16 cellular contexts compared by ENCODE assay signal in genomic region chr4:119521306-119521705, GRCh38.
DNase-seq lines count a peak whose midpoint lies in the region; ATAC-seq, FAIRE-seq and TF ChIP-seq lines count a peak whose summit lies in the region.
"Had no signal": no experiment of that assay in that cellular context is flagged by ENCODE, and none has a peak within 500 bp of the region (broad histone marks: within the 10 kb centered on the region; RNA-seq: fewer than 3 reads in every experiment).

No MANE protein-coding gene starts in this region.

- H3K36me3 Mint-ChIP-seq in Caco-2 (ENCODE audit: insufficient read depth, unreplicated experiment), result peaks cover 4% of the 10 kb centered on the region
- no peaks in the 10 kb centered on the region for H3K36me3 Mint-ChIP-seq in natural killer cell treated with Interleukin-12 subunit alpha and Interleukin-12 subunit beta and Interleukin-15 and Interleukin-18, amount 100 ng/mL, for 72 hours

- intact Hi-C loops in Caco-2 (cut with micrococcal nuclease; ENCODE audit: unreplicated experiment), result no loop called here
- intact Hi-C loops in ascending aorta (cut with DNase I), result no loop called here

- no peak for FAIRE-seq in small intestine (lab: Jason Lieb, UNC)

- H3K4me1 ChIP-seq in Caco-2, result peaks cover 46% of the 10 kb centered on the region
- peaks cover 6 to 36% of the 10 kb centered on the region in 2 donors for H3K4me1 ChIP-seq in ascending aorta
- H3K4me1 ChIP-seq in gastroesophageal sphincter, result peaks cover 22 to 93% (median 24%) of the 10 kb centered on the region in 3 donors
- H3K4me1 ChIP-seq in small intestine (ENCODE audit: control insufficient read depth in 2 of 2, insufficient read depth in 1 of 2, low read depth in 1 of 2, low read length in 1 of 2), result no peaks in the 10 kb centered on the region
- H3K4me1 ChIP-seq in BE2C, result no peaks in the 10 kb centered on the region
- H3K4me1 ChIP-seq: BLaER1 treated with 17β-estradiol and CSF1 and Interleukin-3, amounts not matched to agents 10 nM and 100 nM had no signal

- peaks cover 9% of the 10 kb centered on the region for H3K4me1 Mint-ChIP-seq in Caco-2 (ENCODE audit: low read depth, unreplicated experiment)
- no peaks in the 10 kb centered on the region for H3K4me1 Mint-ChIP-seq in natural killer cell treated with Interleukin-12 subunit alpha and Interleukin-12 subunit beta and Interleukin-15 and Interleukin-18, amount 100 ng/mL, for 72 hours (ENCODE audit: low read depth in 2 of 2)
- H3K4me1 Mint-ChIP-seq: CD4-positive, CD25-positive, alpha-beta regulatory T cell had no signal

- CTCF ChIA-PET in Caco-2 (lab: Charles Lee), result no interaction called here

- H3K27ac Mint-ChIP-seq in Caco-2 (ENCODE audit: unreplicated experiment), result no peak overlapping the region
- no peak overlapping the region for H3K27ac Mint-ChIP-seq in natural killer cell treated with Interleukin-12 subunit alpha and Interleukin-12 subunit beta and Interleukin-15 and Interleukin-18, amount 100 ng/mL, for 72 hours
- H3K27ac Mint-ChIP-seq: CD4-positive, CD25-positive, alpha-beta regulatory T cell had no signal

- BruUV-seq in Caco-2 (replicated peaks; lab: Mats Ljungman, UMichigan), result no TSS peak

- WGBS in gastroesophageal sphincter (ENCODE audit: low coverage in 1 of 2), 2 donors, result 89 to 100% methylated on average over 1 to 4 of the region's 4 CpGs
- 19 to 68% (median 47%) methylated on average over 4 of the region's 4 CpGs for WGBS in small intestine, 3 donors

- POLR2A ChIA-PET in Caco-2 (lab: Charles Lee), result no interaction called here

- no peak for ATAC-seq in gastroesophageal sphincter
- no peak for ATAC-seq in natural killer cell treated with Interleukin-12 subunit alpha and Interleukin-12 subunit beta and Interleukin-15 and Interleukin-18, amount 100 ng/mL, for 72 hours

- no peaks in the 10 kb centered on the region for H3K27me3 Mint-ChIP-seq in Caco-2 (ENCODE audit: insufficient read depth, unreplicated experiment)
- no peaks in the 10 kb centered on the region for H3K27me3 Mint-ChIP-seq in natural killer cell treated with Interleukin-12 subunit alpha and Interleukin-12 subunit beta and Interleukin-15 and Interleukin-18, amount 100 ng/mL, for 72 hours
- H3K27me3 Mint-ChIP-seq: CD4-positive, CD25-positive, alpha-beta regulatory T cell; IgD-negative memory B cell had no signal

- TF ChIP-seq EP300 in gastroesophageal sphincter (IDR thresholded peaks at IDR 0.05), result no peak

- H3K27ac ChIP-seq in ascending aorta (peak overlapping the region; percentile 78 to 86), gastroesophageal sphincter (peak overlapping the region in 3 of 4 donors; percentile 43 to 81 (median 79)), small intestine (ENCODE audit: low read depth in 1 of 2, low read length in 1 of 2) (peak overlapping the region in 1 of 2 donors; percentile 35)
- H3K27ac ChIP-seq: BLaER1 treated with 17β-estradiol and CSF1 and Interleukin-3, amounts not matched to agents 10 nM and 100 nM; GM23248 had no signal

- TF ChIP-seq CTCF in Caco-2 (IDR thresholded peaks at IDR 0.05; ENCODE audit: insufficient read depth in 1 of 2, low read depth in 1 of 2, low read length in 1 of 2, severe bottlenecking in 1 of 2, unreplicated experiment in 1 of 2), result no peak
- no peak for TF ChIP-seq CTCF in ascending aorta (IDR thresholded peaks at IDR 0.05)
- no peak for TF ChIP-seq CTCF in gastroesophageal sphincter (IDR thresholded peaks at IDR 0.05)
- TF ChIP-seq CTCF in BE2C (IDR thresholded peaks at IDR 0.05; ENCODE audit: low read depth, low read length), result no peak

- no peak for TF ChIP-seq POLR2A in gastroesophageal sphincter (IDR thresholded peaks at IDR 0.05)

- H3K9me3 ChIP-seq in Caco-2, result no peaks in the 10 kb centered on the region
- H3K9me3 ChIP-seq in ascending aorta, result no peaks in the 10 kb centered on the region
- H3K9me3 ChIP-seq in gastroesophageal sphincter, result no peaks in the 10 kb centered on the region
- H3K9me3 ChIP-seq in small intestine (ENCODE audit: control insufficient read depth, low read depth), result no peaks in the 10 kb centered on the region
- H3K9me3 ChIP-seq in BE2C, result no peaks in the 10 kb centered on the region
- H3K9me3 ChIP-seq: BLaER1 treated with 17β-estradiol and CSF1 and Interleukin-3, amounts not matched to agents 10 nM and 100 nM had no signal

- H3K27me3 ChIP-seq in Caco-2 (replicated peaks; ENCODE audit: control insufficient read depth, insufficient read depth, low read length) (no peaks in the 10 kb centered on the region), ascending aorta (no peaks in the 10 kb centered on the region), gastroesophageal sphincter (no peaks in the 10 kb centered on the region), small intestine (ENCODE audit: control insufficient read depth in 2 of 2, insufficient read depth in 2 of 2, low read length in 2 of 2) (no peaks in the 10 kb centered on the region), BE2C (no peaks in the 10 kb centered on the region)
- H3K27me3 ChIP-seq: BLaER1 treated with 17β-estradiol and CSF1 and Interleukin-3, amounts not matched to agents 10 nM and 100 nM had no signal

- DNase-seq in Caco-2, result peak; percentile 23 to 70
- no peak for DNase-seq in ascending aorta (ENCODE audit: low spot score in 2 of 2)
- DNase-seq in small intestine, result peak; percentile 96
- no peak for DNase-seq in Kasumi-1 (lab: John Stamatoyannopoulos, UW)
- no peak for DNase-seq in BE2C
- DNase-seq in natural killer cell treated with Interleukin-12 subunit alpha and Interleukin-12 subunit beta and Interleukin-15 and Interleukin-18, amount 100 ng/mL, for 72 hours (ENCODE audit: low spot score), result no peak
- DNase-seq: 8988T; AML-193; Calu3; CD4-positive, CD25-positive, alpha-beta regulatory T cell; DMS 273 treated with DMSO at 0.1 percent for 48 hours; GM23248; H7 had no signal

- H3K9me3 Mint-ChIP-seq in Caco-2 (ENCODE audit: unreplicated experiment), result no peaks in the 10 kb centered on the region
- H3K9me3 Mint-ChIP-seq in natural killer cell treated with Interleukin-12 subunit alpha and Interleukin-12 subunit beta and Interleukin-15 and Interleukin-18, amount 100 ng/mL, for 72 hours, result no peaks in the 10 kb centered on the region
- H3K9me3 Mint-ChIP-seq: CD4-positive, CD25-positive, alpha-beta regulatory T cell; IgD-negative memory B cell had no signal

- H3K36me3 ChIP-seq in Caco-2 (ENCODE audit: control insufficient read depth, insufficient read depth, low read length), result no peaks in the 10 kb centered on the region
- H3K36me3 ChIP-seq in ascending aorta, result peaks cover 16 to 28% of the 10 kb centered on the region in 2 donors
- peaks cover 0 to 54% of the 10 kb centered on the region in 2 donors for H3K36me3 ChIP-seq in gastroesophageal sphincter
- H3K36me3 ChIP-seq in small intestine (ENCODE audit: control insufficient read depth in 2 of 2, insufficient read depth in 2 of 2, low read length in 2 of 2), result peaks cover 0 to 2% of the 10 kb centered on the region in 2 donors
- no peaks in the 10 kb centered on the region for H3K36me3 ChIP-seq in BE2C

- H3K4me3 ChIP-seq in Caco-2 (ENCODE audit: low read depth, low read length) (no peak overlapping the region), ascending aorta (no peak overlapping the region), gastroesophageal sphincter (no peak overlapping the region), small intestine (ENCODE audit: low read depth in 1 of 2, low read length in 2 of 2) (no peak overlapping the region), BE2C (ENCODE audit: low read depth, low read length) (no peak overlapping the region)
- H3K4me3 ChIP-seq: BLaER1 treated with 17β-estradiol and CSF1 and Interleukin-3, amounts not matched to agents 10 nM and 100 nM; GM23248 had no signal

- no peak overlapping the region for H3K4me3 Mint-ChIP-seq in Caco-2 (ENCODE audit: unreplicated experiment)
- no peak overlapping the region for H3K4me3 Mint-ChIP-seq in natural killer cell treated with Interleukin-12 subunit alpha and Interleukin-12 subunit beta and Interleukin-15 and Interleukin-18, amount 100 ng/mL, for 72 hours
- H3K4me3 Mint-ChIP-seq: CD4-positive, CD25-positive, alpha-beta regulatory T cell; IgD-negative memory B cell had no signal

Comparison
In these comparisons a context has a peak if more than half of its experiments do, and no peak if none do; other contexts are left out.
1. DNase-seq: peak in Caco-2 (2 of 2) and small intestine (single experiment); none in ascending aorta (0 of 2), Kasumi-1 (0 of 2), BE2C (single experiment) and natural killer cell treated with Interleukin-12 subunit alpha and Interleukin-12 subunit beta and Interleukin-15 and Interleukin-18, amount 100 ng/mL, for 72 hours (single experiment).